22 cellular contexts compared by ENCODE assay signal in the genomic region with DNA sequence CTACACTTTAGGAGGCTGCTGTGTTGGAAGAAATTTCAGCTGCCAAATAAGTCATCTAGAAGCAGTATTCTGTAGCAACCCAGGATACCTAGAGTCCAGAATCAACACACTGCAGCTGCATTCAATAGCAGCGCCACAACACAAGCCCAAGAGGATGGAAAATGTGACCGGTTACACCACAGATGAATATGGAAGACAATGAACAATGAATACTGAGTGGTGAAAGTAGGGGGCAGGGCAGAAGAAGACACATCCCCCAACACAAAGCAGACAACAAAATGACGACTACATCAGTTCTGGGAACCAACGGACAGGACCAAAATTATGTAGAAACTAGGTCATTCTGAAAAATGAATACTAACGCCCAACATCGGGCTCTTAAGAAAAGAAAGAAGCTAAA. TPM values are rescaled to one million over a fixed set of nuclear protein-coding genes. Genes with fewer than 3 reads are reported as not detected.
"Had no signal": no experiment of that assay in that cellular context is flagged by ENCODE, and none has a peak within 500 bp of the region (broad histone marks: within the 10 kb centered on the region; RNA-seq: fewer than 3 reads in every experiment).

No MANE protein-coding gene starts in this region.

- H3K27ac Mint-ChIP-seq: activated B cell treated with CpG ODN at 0.5 μM for 24 hours; activated CD8-positive, alpha-beta T cell treated with anti-CD3 and anti-CD28 coated beads for 36 hours; activated naive CD8-positive, alpha-beta T cell treated with anti-CD3 and anti-CD28 coated beads, Interleukin-2, amount 10 ng/mL, durations not matched to agents 7 days and 5 days; naive B cell; progenitor cell of endocrine pancreas had no signal

- H3K4me3 ChIP-seq: lower lobe of right lung, suprapubic skin, upper lobe of right lung had no signal

- H3K9me3 ChIP-seq: lower lobe of right lung, neutrophil, suprapubic skin, upper lobe of right lung had no signal

- H3K9me3 Mint-ChIP-seq: activated B cell treated with CpG ODN at 0.5 μM for 24 hours; activated CD8-positive, alpha-beta T cell treated with anti-CD3 and anti-CD28 coated beads for 36 hours; activated naive CD8-positive, alpha-beta T cell treated with anti-CD3 and anti-CD28 coated beads, Interleukin-2, amount 10 ng/mL, durations not matched to agents 7 days and 5 days had no signal

- H3K4me1 Mint-ChIP-seq: activated B cell treated with CpG ODN at 0.5 μM for 24 hours; activated naive CD8-positive, alpha-beta T cell treated with anti-CD3 and anti-CD28 coated beads, Interleukin-2, amount 10 ng/mL, durations not matched to agents 7 days and 5 days; naive B cell had no signal

- H3K36me3 Mint-ChIP-seq: activated naive CD8-positive, alpha-beta T cell treated with anti-CD3 and anti-CD28 coated beads, Interleukin-2, amount 10 ng/mL, durations not matched to agents 7 days and 5 days; naive B cell had no signal

- H3K27ac ChIP-seq: lower lobe of right lung, neutrophil, suprapubic skin, upper lobe of right lung had no signal

- H3K27me3 ChIP-seq: upper lobe of right lung had no signal

- H3K4me1 ChIP-seq: lower lobe of right lung, suprapubic skin had no signal

- ATAC-seq: activated CD8-positive, alpha-beta T cell treated with anti-CD3 and anti-CD28 coated beads for 36 hours; esophagus mucosa; left colon; lower lobe of right lung; right cardiac atrium; upper lobe of right lung had no signal

- H3K4me3 Mint-ChIP-seq: activated B cell treated with CpG ODN at 0.5 μM for 24 hours; activated CD8-positive, alpha-beta T cell treated with anti-CD3 and anti-CD28 coated beads for 36 hours; activated naive CD8-positive, alpha-beta T cell treated with anti-CD3 and anti-CD28 coated beads, Interleukin-2, amount 10 ng/mL, durations not matched to agents 7 days and 5 days; naive B cell had no signal

- H3K36me3 ChIP-seq: lower lobe of right lung, neutrophil, suprapubic skin, upper lobe of right lung had no signal

- DNase-seq: activated B cell treated with CpG ODN at 0.5 μM for 24 hours; activated CD4-positive, alpha-beta T cell treated with anti-CD3 and anti-CD28 coated beads for 48 hours; activated CD8-positive, alpha-beta T cell treated with anti-CD3 and anti-CD28 coated beads for 36 hours; activated gamma-delta T cell; activated naive CD8-positive, alpha-beta T cell treated with anti-CD3 and anti-CD28 coated beads, Interleukin-2, amount 10 ng/mL, durations not matched to agents 7 days and 5 days; activated T-cell treated with anti-CD3 and anti-CD28 coated beads, Interleukin-2, amount 50 U/mL, for 48 hours; glutamatergic neuron; left colon; lower lobe of right lung; naive B cell; right cardiac atrium; small intestine; stimulated activated CD4-positive, alpha-beta T cell treated with anti-CD3 and anti-CD28 coated beads, Interleukin-4, amount 100 ng/mL, for 24 hours; stimulated activated naive CD4-positive, alpha-beta T cell treated with Interleukin-2 at 50 U/mL for 16 hours; SW 1271; upper lobe of right lung had no signal

RNA-seq across cellular contexts. Expression of a gene that starts 38.2 kb away (rescaled TPM):
- total RNA-seq: activated B cell treated with CpG ODN at 0.5 μM for 24 hours; activated naive CD8-positive, alpha-beta T cell treated with anti-CD3 and anti-CD28 coated beads, Interleukin-2, amount 10 ng/mL, durations not matched to agents 7 days and 5 days; bronchial epithelial cell; mononuclear cell had no signal
